In the genomic region with DNA sequence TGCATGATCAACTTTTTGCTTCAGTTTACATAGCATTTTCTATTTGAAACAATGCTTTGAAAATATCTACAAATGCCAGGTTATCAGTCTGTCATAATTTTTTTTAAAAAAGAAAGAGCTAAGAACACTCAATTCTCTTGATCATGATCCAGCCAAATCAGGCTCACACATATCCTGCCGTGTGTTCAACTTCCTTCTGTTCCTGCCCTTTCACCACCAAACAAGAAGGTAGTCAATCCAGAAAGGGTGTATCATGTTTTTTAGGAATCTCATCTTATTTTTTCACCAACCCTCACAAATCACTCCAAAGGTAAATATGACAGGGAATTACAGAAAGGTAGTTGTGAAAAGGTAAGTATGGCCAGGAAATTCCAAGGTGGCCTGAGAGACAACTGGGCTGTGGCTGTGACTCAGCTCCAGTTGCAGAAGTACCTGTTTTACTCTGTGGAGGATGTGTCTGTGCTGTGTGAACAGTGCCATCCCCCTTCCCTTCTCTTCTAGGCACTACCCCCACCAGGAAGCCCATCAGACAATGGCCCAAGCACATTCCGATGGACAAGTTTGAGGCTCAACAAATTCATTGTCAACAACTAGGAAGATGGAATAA, we compare ENCODE assay signal across 28 cellular contexts.
DNase-seq lines count a peak whose midpoint lies in the region; ATAC-seq and TF ChIP-seq lines count a peak whose summit lies in the region.
"Had no signal": no experiment of that assay in that cellular context is flagged by ENCODE, and none has a peak within 500 bp of the region (broad histone marks: within the 10 kb centered on the region; RNA-seq: fewer than 3 reads in every experiment).

No MANE protein-coding gene starts in this region.

- H3K36me3 ChIP-seq in esophagus (ENCODE audit: control insufficient read depth in 2 of 2, insufficient read depth in 2 of 2, low read length in 1 of 2): no peaks in the 10 kb centered on the region
- H3K36me3 ChIP-seq in left lung: no peaks in the 10 kb centered on the region
- H3K36me3 ChIP-seq: adrenal gland, BLaER1, colonic mucosa, left ventricle myocardium inferior, right atrium auricular region, spleen, thoracic aorta had no signal

- H3K4me1 ChIP-seq in esophagus (ENCODE audit: control insufficient read depth in 2 of 2, insufficient read depth in 2 of 2, low read length in 1 of 2): no peaks in the 10 kb centered on the region
- H3K4me1 ChIP-seq in left lung: no peaks in the 10 kb centered on the region
- H3K4me1 ChIP-seq: adrenal gland, colonic mucosa, left ventricle myocardium inferior, right atrium auricular region, spleen had no signal

- H3K9me3 ChIP-seq in esophagus (ENCODE audit: control insufficient read depth in 2 of 2, insufficient read depth in 1 of 2, low read depth in 1 of 2, low read length in 1 of 2) (no peaks in the 10 kb centered on the region), left lung (no peaks in the 10 kb centered on the region)
- H3K9me3 ChIP-seq: adrenal gland, BLaER1, colonic mucosa, left ventricle myocardium inferior, right atrium auricular region, spleen, thoracic aorta had no signal

- intact Hi-C loops in left lung (cut with DNase I): no loop called here

- TF ChIP-seq CTCF in GM12865 (IDR thresholded peaks at IDR 0.05; ENCODE audit: insufficient read depth, low read depth, low read length, missing control alignments) (no peak), left lung (IDR thresholded peaks at IDR 0.05) (no peak)

- 48 to 55% methylated on average over 2 of the region's 2 CpGs for WGBS in esophagus, 2 donors

- DNase-seq in GM12865 (ENCODE audit: low read depth): peak; percentile 30
- peak; percentile 15 for DNase-seq in LoVo (ENCODE audit: low spot score)
- no peak for DNase-seq in left lung
- DNase-seq in putamen (ENCODE audit: low spot score): no peak
- DNase-seq in stimulated activated CD4-positive, alpha-beta T cell treated with anti-CD3 and anti-CD28 coated beads, Interleukin-2, amount 100 ng/mL, for 48 hours: no peak
- DNase-seq: ACHN; activated CD4-positive, alpha-beta T cell treated with anti-CD3 and anti-CD28 coated beads, Interleukin-2, amount 50 U/mL, for 48 hours; activated CD4-positive, CD25-positive, alpha-beta regulatory T cell; adrenal gland; colonic mucosa; head of caudate nucleus; left ventricle myocardium inferior; midbrain; natural killer cell; NCI-H1092 treated with DMSO at 0.1 percent for 48 hours; NCI-H2029; NCI-H226; NCI-H748 treated with DMSO at 0.1 percent for 48 hours; spleen; stimulated activated CD4-positive, alpha-beta T cell treated with anti-CD3 and anti-CD28 coated beads, Interleukin-4, amount 100 ng/mL, for 1 hour; stimulated activated naive CD4-positive, alpha-beta T cell had no signal

- ATAC-seq in left lung (peak; percentile 41), GM18909 (IDR thresholded peaks at IDR 0.05; ENCODE audit: poor library complexity, unreplicated experiment) (no peak), HG03460 (IDR thresholded peaks at IDR 0.05; ENCODE audit: unreplicated experiment) (no peak)
- ATAC-seq: natural killer cell, Right ventricle myocardium inferior had no signal

- H3K4me3 ChIP-seq in GM12865 (ENCODE audit: low read depth, low read length) (no peak overlapping the region), esophagus (ENCODE audit: low read depth in 1 of 2, low read length in 2 of 2) (no peak overlapping the region), left lung (no peak overlapping the region)
- H3K4me3 ChIP-seq: adrenal gland, BLaER1, colonic mucosa, left ventricle myocardium inferior, right atrium auricular region, spleen, thoracic aorta had no signal

- H3K27ac ChIP-seq in esophagus (ENCODE audit: low read depth in 2 of 2, low read length in 1 of 2) (peak overlapping the region; percentile 82 to 85), left lung (no peak overlapping the region)
- H3K27ac ChIP-seq: adrenal gland, BLaER1, colonic mucosa, left ventricle myocardium inferior, right atrium auricular region, spleen, thoracic aorta had no signal

- H3K27me3 ChIP-seq in esophagus (ENCODE audit: control insufficient read depth in 1 of 2, insufficient read depth in 2 of 2, low read length in 2 of 2) (no peaks in the 10 kb centered on the region), left lung (peaks cover 0 to 12% of the 10 kb centered on the region in 2 donors)
- H3K27me3 ChIP-seq: BLaER1, colonic mucosa, right atrium auricular region had no signal

Comparison
In these comparisons a context has a peak if more than half of its experiments do, and no peak if none do; other contexts are left out.
1. DNase-seq: peak in GM12865 (single experiment) and LoVo (single experiment); none in left lung (0 of 2), putamen (single experiment) and stimulated activated CD4-positive, alpha-beta T cell treated with anti-CD3 and anti-CD28 coated beads, Interleukin-2, amount 100 ng/mL, for 48 hours (0 of 2).
2. H3K27ac ChIP-seq: peak in esophagus (2 of 2); none in left lung (0 of 2).